ENCODE assay signal across 27 cellular contexts in the genomic region with DNA sequence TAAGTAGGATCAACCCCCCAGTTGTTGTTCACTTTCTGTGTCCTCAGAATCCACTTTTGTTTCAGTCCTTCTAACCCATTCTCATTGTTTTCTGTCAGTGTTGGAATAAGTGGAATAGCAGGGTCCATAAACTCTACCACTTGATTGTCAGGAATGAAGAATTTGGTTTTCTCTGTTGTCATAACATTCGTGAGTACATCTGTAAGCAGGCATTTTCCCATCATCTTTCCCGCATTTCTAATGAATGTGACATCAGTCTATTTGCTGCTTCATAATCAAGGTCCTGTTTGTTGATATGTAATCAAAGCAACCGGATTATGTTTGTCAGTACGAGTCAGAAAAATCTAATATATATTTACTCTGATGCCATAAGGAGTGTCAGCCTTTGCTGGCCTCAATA.
"Had no signal": no experiment of that assay in that cellular context is flagged by ENCODE, and none has a peak within 500 bp of the region (broad histone marks: within the 10 kb centered on the region; RNA-seq: fewer than 3 reads in every experiment).

No MANE protein-coding gene starts in this region.

- H3K4me3 ChIP-seq: colonic mucosa, left lung, lung, ovary, prostate gland, spleen, thoracic aorta, vagina had no signal

- H3K27me3 ChIP-seq: brain microvascular endothelial cell, colonic mucosa, left lung, ovary, right atrium auricular region, vagina had no signal

- H3K36me3 ChIP-seq: brain microvascular endothelial cell, colonic mucosa, left lung, neutrophil, ovary, prostate gland, right atrium auricular region, spleen, thoracic aorta, vagina had no signal

- H3K27ac ChIP-seq: brain microvascular endothelial cell, colonic mucosa, epithelial cell of prostate, neutrophil, ovary, prostate gland, right atrium auricular region, thoracic aorta, vagina had no signal

- ATAC-seq: activated CD4-positive, alpha-beta T cell treated with anti-CD3 and anti-CD28 coated beads for 36 hours; activated naive CD8-positive, alpha-beta T cell treated with anti-CD3 and anti-CD28 coated beads, Interleukin-2, amount 50 U/mL, for 24 hours; natural killer cell had no signal

- H3K9me3 ChIP-seq: colonic mucosa, left lung, neutrophil, ovary, prostate gland, right atrium auricular region, spleen, thoracic aorta, vagina had no signal

- H3K4me1 ChIP-seq: colonic mucosa, prostate gland, spleen had no signal

- DNase-seq: activated B cell treated with CpG ODN at 0.5 μM for 24 hours; activated CD4-positive, alpha-beta memory T cell treated with anti-CD3 and anti-CD28 coated beads for 36 hours; activated CD4-positive, alpha-beta T cell treated with anti-CD3 and anti-CD28 coated beads for 36 hours; activated effector memory CD4-positive, alpha-beta T cell treated with anti-CD3 and anti-CD28 coated beads, Interleukin-2, amount 50 U/mL, for 16 hours; activated naive CD4-positive, alpha-beta T cell treated with anti-CD3 and anti-CD28 coated beads, Interleukin-2, amount 50 U/mL, for 16 hours; activated naive CD8-positive, alpha-beta T cell treated with anti-CD3 and anti-CD28 coated beads, Interleukin-2, amount 50 U/mL, for 24 hours; activated T-cell treated with anti-CD3 and anti-CD28 coated beads for 4 hours; anterior cingulate cortex; brain microvascular endothelial cell; colonic mucosa; endodermal cell; immature natural killer cell; left lung; midbrain; natural killer cell; spleen; stimulated activated CD4-positive, alpha-beta T cell treated with anti-CD3 and anti-CD28 coated beads, Interleukin-4, amount 100 ng/mL, for 1 hour; stimulated activated naive CD4-positive, alpha-beta T cell; T-helper 9 cell had no signal
